9 cellular contexts compared by ENCODE assay signal in the genomic region with DNA sequence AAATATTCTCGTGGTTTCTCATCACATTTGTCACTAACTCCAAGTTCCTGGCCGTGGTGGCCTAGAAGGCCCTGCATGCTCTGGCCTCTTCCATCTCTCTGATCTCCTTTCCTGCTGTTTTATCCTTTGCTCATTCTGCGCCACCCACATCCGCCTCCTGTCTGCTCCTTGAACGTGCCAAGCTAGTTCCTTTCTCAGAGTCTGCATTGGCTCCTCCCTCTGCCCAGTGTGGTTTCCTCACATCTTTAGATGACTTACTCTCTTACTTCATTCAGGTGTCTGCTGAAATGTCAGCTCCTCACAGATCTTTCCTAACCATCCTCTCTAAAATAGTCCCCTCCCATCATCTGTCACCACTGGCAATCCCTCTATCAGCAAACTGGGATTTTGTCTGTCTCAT.
A peak's percentile ranks its signal among the peaks of the same experiment; 100 is the strongest.
DNase-seq lines count a peak whose midpoint lies in the region; ATAC-seq, FAIRE-seq and TF ChIP-seq lines count a peak whose summit lies in the region.
"Had no signal": no experiment of that assay in that cellular context is flagged by ENCODE, and none has a peak within 500 bp of the region (broad histone marks: within the 10 kb centered on the region; RNA-seq: fewer than 3 reads in every experiment).

No MANE protein-coding gene starts in this region.

- H3K27ac ChIP-seq in GM12878 (ENCODE audit: control insufficient read depth, insufficient read depth), result no peak overlapping the region
- H3K27ac ChIP-seq in stomach, result no peak overlapping the region
- H3K27ac ChIP-seq: gastrocnemius medialis had no signal

- SMC1A ChIA-PET in GM12878 (lab: Charles Lee; ENCODE audit: uncharacterized antibody, unreplicated experiment), result no interaction called here

- POLR2A ChIA-PET in T-cell (lab: Charles Lee) (no interaction called here), GM12878 (lab: Charles Lee) (no interaction called here)

- H3K27me3 Mint-ChIP-seq in T-cell, result peaks cover 11% of the 10 kb centered on the region in 2 donors

- in situ Hi-C loops in GM12878 (cut with MboI) (no loop called here), GM13977 (cut with MboI; ENCODE audit: low pct_unique_long_range_greater_than_20kb, low sequenced_read_pairs, unreplicated experiment) (no loop called here)

- H3K4me1 Mint-ChIP-seq in T-cell, result peaks cover 27 to 32% (median 29%) of the 10 kb centered on the region in 3 donors

- FAIRE-seq in GM12878 (lab: Jason Lieb, UNC), result no peak

- H4K20me1 ChIP-seq in GM12878 (ENCODE audit: control insufficient read depth, insufficient read depth), result no peaks in the 10 kb centered on the region

- TF ChIP-seq EP300 in GM12878 (IDR thresholded peaks at IDR 0.05; ENCODE audit: borderline replicate concordance in 1 of 2, control insufficient read depth in 1 of 2, low read depth in 2 of 2, low read length in 2 of 2) (no peak), stomach (IDR thresholded peaks at IDR 0.05) (no peak)

- H3K4me3 Mint-ChIP-seq in T-cell, result peak overlapping the region in 1 of 3 donors; percentile 48

- 0% methylated on average over 5 of the region's 5 CpGs for WGBS in GM12878 (ENCODE audit: insufficient coverage, insufficient replicate concordance, low lambda C conversion rate, missing lambda C conversion rate)
- 61 to 79% (median 64%) methylated on average over 5 of the region's 5 CpGs for WGBS in stomach, 5 donors

- intact Hi-C loops in GM12878 (cut with micrococcal nuclease; ENCODE audit: unreplicated experiment) (no loop called here), stomach (cut with DNase I; ENCODE audit: low total_unique reads) (no loop called here)

- RAD21 ChIA-PET in GM12878 (lab: Charles Lee; ENCODE audit: unreplicated experiment), result no interaction called here

- no peaks in the 10 kb centered on the region for H3K79me2 ChIP-seq in GM12878 (ENCODE audit: control insufficient read depth, insufficient read depth, low read length)

- no peak overlapping the region for H3K4me3 ChIP-seq in GM12878
- H3K4me3 ChIP-seq in stomach, result no peak overlapping the region
- H3K4me3 ChIP-seq: gastrocnemius medialis had no signal

- H3K36me3 ChIP-seq in GM12878 (ENCODE audit: control insufficient read depth in 2 of 2, insufficient read depth in 2 of 2, low read length in 1 of 2), result no peaks in the 10 kb centered on the region
- no peaks in the 10 kb centered on the region for H3K36me3 ChIP-seq in stomach
- H3K36me3 ChIP-seq: gastrocnemius medialis had no signal

- no TSS peak for BruUV-seq in GM12878 (replicated peaks; lab: Mats Ljungman, UMichigan)

- H3K36me3 Mint-ChIP-seq in T-cell, result no peaks in the 10 kb centered on the region

- H3K9me3 Mint-ChIP-seq in T-cell, result no peaks in the 10 kb centered on the region

- CTCF ChIA-PET in T-cell (lab: Charles Lee) (interaction anchor here in 1 of 2 donors (0.5 kb wide), 1 partner anchor 136 kb away, joined by 3 read pairs; no protein-coding TSS in a partner anchor), GM12878 (lab: Yijun Ruan, JAX) (no interaction called here)

- ATAC-seq in GM21619 (IDR thresholded peaks at IDR 0.05; ENCODE audit: unreplicated experiment), result peak; percentile 69
- ATAC-seq in T-cell (replicated peaks in 1 of 4), result peak; percentile 99 to 100 (median 100)
- peak; percentile 38; the same call in 2 of the 3 replicates for ATAC-seq in GM12878
- no peak for ATAC-seq in HG03097 (IDR thresholded peaks at IDR 0.05; ENCODE audit: low FRiP score, unreplicated experiment)
- ATAC-seq: gastrocnemius medialis had no signal

- H3K9me3 ChIP-seq in GM12878 (replicated peaks; ENCODE audit: control insufficient read depth, insufficient read depth, low read length) (no peaks in the 10 kb centered on the region), stomach (no peaks in the 10 kb centered on the region)
- H3K9me3 ChIP-seq: gastrocnemius medialis had no signal

- no peak overlapping the region for H2AFZ ChIP-seq in GM12878 (ENCODE audit: control insufficient read depth, low read depth, low read length)

- H3K4me2 ChIP-seq in GM12878 (ENCODE audit: control insufficient read depth, insufficient read depth), result no peak overlapping the region

- no peak for TF ChIP-seq RAD21 in GM12878 (IDR thresholded peaks at IDR 0.05; ENCODE audit: insufficient read depth, low read depth, low read length)

- DNase-seq in T-cell, result peak; percentile 44 to 80 (median 61)
- DNase-seq in GM12878 (ENCODE audit: low read depth, low spot score), result no peak
- peak; percentile 13 to 65 for DNase-seq in stimulated activated CD4-positive, alpha-beta T cell treated with anti-CD3 and anti-CD28 coated beads, Interleukin-12 subunit alpha, Interleukin-12 subunit beta, amount 100 ng/mL, for 24 hours (ENCODE audit: low read depth in 2 of 2)
- DNase-seq in SK-N-DZ (ENCODE audit: low spot score), result no peak
- DNase-seq in stomach, result no peak
- DNase-seq in GM13977 (ENCODE audit: low spot score), result no peak

- H3K4me1 ChIP-seq in GM12878 (ENCODE audit: control insufficient read depth, insufficient read depth, low read length) (no peaks in the 10 kb centered on the region), stomach (peaks cover 0 to 25% (median 2%) of the 10 kb centered on the region in 4 donors)
- H3K4me1 ChIP-seq: gastrocnemius medialis had no signal

- no peak overlapping the region for H3K9ac ChIP-seq in GM12878 (ENCODE audit: control insufficient read depth, insufficient read depth, low read length)

- TF ChIP-seq POLR2A in GM12878 (IDR thresholded peaks at IDR 0.05; ENCODE audit: low read depth, low read length) (no peak), stomach (IDR thresholded peaks at IDR 0.05) (no peak)

- H3K27me3 ChIP-seq in GM12878 (replicated peaks in 1 of 2; ENCODE audit: control insufficient read depth in 2 of 2, insufficient read depth in 2 of 2, low read length in 1 of 2), result peaks cover 0 to under 1% of the 10 kb centered on the region in 2 experiments; a peak in 2 of 4 replicates
- no peaks in the 10 kb centered on the region for H3K27me3 ChIP-seq in stomach
- H3K27me3 ChIP-seq: gastrocnemius medialis had no signal

- no peak overlapping the region for H3K27ac Mint-ChIP-seq in T-cell

- TF ChIP-seq CTCF in GM12878 (IDR thresholded peaks at IDR 0.05 in 2 of 3, conservative IDR thresholded peaks at IDR 0.05 in 1 of 3; ENCODE audit: control insufficient read depth in 2 of 3, extremely low read depth in 1 of 3, insufficient read depth in 1 of 3, low read depth in 3 of 3, low read length in 3 of 3), result no peak
- no peak for TF ChIP-seq CTCF in stomach (IDR thresholded peaks at IDR 0.05)
- TF ChIP-seq CTCF in GM13977 (IDR thresholded peaks at IDR 0.05; ENCODE audit: extremely low read depth, insufficient read depth, missing control alignments), result no peak

TF ChIP-seq in GM12878, 131 proteins besides CTCF, POLR2A, EP300 and RAD21:
- TF ChIP-seq CBX5 (IDR thresholded peaks at IDR 0.05; ENCODE audit: low read depth), result no peak
- TF ChIP-seq, protein P1, sequence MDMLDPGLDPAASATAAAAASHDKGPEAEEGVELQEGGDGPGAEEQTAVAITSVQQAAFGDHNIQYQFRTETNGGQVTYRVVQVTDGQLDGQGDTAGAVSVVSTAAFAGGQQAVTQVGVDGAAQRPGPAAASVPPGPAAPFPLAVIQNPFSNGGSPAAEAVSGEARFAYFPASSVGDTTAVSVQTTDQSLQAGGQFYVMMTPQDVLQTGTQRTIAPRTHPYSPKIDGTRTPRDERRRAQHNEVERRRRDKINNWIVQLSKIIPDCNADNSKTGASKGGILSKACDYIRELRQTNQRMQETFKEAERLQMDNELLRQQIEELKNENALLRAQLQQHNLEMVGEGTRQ (IDR thresholded peaks at IDR 0.05; ENCODE audit: borderline replicate concordance, low read depth, low read length), result no peak
- no peak for TF ChIP-seq GABPA (IDR thresholded peaks at IDR 0.05; ENCODE audit: low read depth)

Comparison
In these comparisons a context has a peak if more than half of its experiments do, and no peak if none do; other contexts are left out.
1. DNase-seq: peak in T-cell (34 of 34) and stimulated activated CD4-positive, alpha-beta T cell treated with anti-CD3 and anti-CD28 coated beads, Interleukin-12 subunit alpha, Interleukin-12 subunit beta, amount 100 ng/mL, for 24 hours (2 of 2); none in GM12878 (single experiment), SK-N-DZ (single experiment), stomach (single experiment) and GM13977 (single experiment).